7 cellular contexts compared by ENCODE assay signal in genomic region chr11:114036156-114036811, GRCh38. TPM values are rescaled to one million over a fixed set of nuclear protein-coding genes. Genes with fewer than 3 reads are reported as not detected.
DNase-seq lines count a peak whose midpoint lies in the region; ATAC-seq and TF ChIP-seq lines count a peak whose summit lies in the region.

No MANE protein-coding gene starts in this region.

- peak; percentile 10 for TF ChIP-seq CTCF in GM20000 (IDR thresholded peaks at IDR 0.05; ENCODE audit: extremely low read depth, missing control alignments)
- peak; percentile 82 to 90 (median 88) for TF ChIP-seq CTCF in esophagus muscularis mucosa (IDR thresholded peaks at IDR 0.05)

- H3K36me3 Mint-ChIP-seq in activated T-cell treated with anti-CD3 and anti-CD28 coated beads, Interleukin-2, amount 50 U/mL, for 24 hours (ENCODE audit: low read depth): no peaks in the 10 kb centered on the region
- H3K36me3 Mint-ChIP-seq in stimulated activated memory B cell treated with anti-CD40 and anti-IgM and Interleukin-4, amounts not matched to agents 10 μg/mL and 1 μg/mL and 100 μg/mL, for 72 hours: no peaks in the 10 kb centered on the region

- H3K27me3 ChIP-seq in esophagus muscularis mucosa (peaks cover 0 to 10% (median 0%) of the 10 kb centered on the region in 4 donors), muscle layer of colon (ENCODE audit: control insufficient read depth in 1 of 2, insufficient read depth in 2 of 2, low read length in 2 of 2) (no peaks in the 10 kb centered on the region)

- H3K4me3 ChIP-seq in esophagus muscularis mucosa (peak overlapping the region; percentile 49 to 53 (median 52)), muscle layer of colon (ENCODE audit: low read depth in 1 of 2, low read length in 2 of 2) (peak overlapping the region; percentile 55 to 56)

- TF ChIP-seq EP300 in esophagus muscularis mucosa (IDR thresholded peaks at IDR 0.05): no peak

- intact Hi-C loops in esophagus muscularis mucosa (cut with DNase I): loop anchor here (2.0 to 10.0 kb wide), 2 partner anchors 141 to 225 kb away; no protein-coding TSS in a partner anchor

- peak; percentile 70 for ATAC-seq in stimulated activated memory B cell treated with anti-CD40 and anti-IgM and Interleukin-4, amounts not matched to agents 10 μg/mL and 1 μg/mL and 100 μg/mL, for 72 hours

- no peaks in the 10 kb centered on the region for H3K9me3 ChIP-seq in esophagus muscularis mucosa
- no peaks in the 10 kb centered on the region for H3K9me3 ChIP-seq in muscle layer of colon (ENCODE audit: low read length)

- no peaks in the 10 kb centered on the region for H3K9me3 Mint-ChIP-seq in activated T-cell treated with anti-CD3 and anti-CD28 coated beads, Interleukin-2, amount 50 U/mL, for 24 hours
- H3K9me3 Mint-ChIP-seq in stimulated activated memory B cell treated with anti-CD40 and anti-IgM and Interleukin-4, amounts not matched to agents 10 μg/mL and 1 μg/mL and 100 μg/mL, for 72 hours: no peaks in the 10 kb centered on the region

- H3K4me1 ChIP-seq in esophagus muscularis mucosa: peaks cover 9 to 26% (median 25%) of the 10 kb centered on the region in 4 donors
- peaks cover 14% of the 10 kb centered on the region for H3K4me1 ChIP-seq in muscle layer of colon (ENCODE audit: insufficient read depth, low read length)

- H3K36me3 ChIP-seq in esophagus muscularis mucosa (no peaks in the 10 kb centered on the region), muscle layer of colon (ENCODE audit: insufficient read depth, low read length) (no peaks in the 10 kb centered on the region)

- 24% methylated on average over 2 of the region's 37 CpGs for WGBS in esophagus muscularis mucosa

- peaks cover 2% of the 10 kb centered on the region for H3K4me1 Mint-ChIP-seq in activated T-cell treated with anti-CD3 and anti-CD28 coated beads, Interleukin-2, amount 50 U/mL, for 24 hours (ENCODE audit: low read depth)
- H3K4me1 Mint-ChIP-seq in stimulated activated memory B cell treated with anti-CD40 and anti-IgM and Interleukin-4, amounts not matched to agents 10 μg/mL and 1 μg/mL and 100 μg/mL, for 72 hours: peaks cover 13% of the 10 kb centered on the region

- H3K27me3 Mint-ChIP-seq in activated T-cell treated with anti-CD3 and anti-CD28 coated beads, Interleukin-2, amount 50 U/mL, for 24 hours: peaks cover 6% of the 10 kb centered on the region
- H3K27me3 Mint-ChIP-seq in stimulated activated memory B cell treated with anti-CD40 and anti-IgM and Interleukin-4, amounts not matched to agents 10 μg/mL and 1 μg/mL and 100 μg/mL, for 72 hours: peaks cover 44% of the 10 kb centered on the region

- TF ChIP-seq POLR2A in esophagus muscularis mucosa (IDR thresholded peaks at IDR 0.05; ENCODE audit: low read depth): no peak

- H3K4me3 Mint-ChIP-seq in activated T-cell treated with anti-CD3 and anti-CD28 coated beads, Interleukin-2, amount 50 U/mL, for 24 hours: no peak overlapping the region
- H3K4me3 Mint-ChIP-seq in stimulated activated memory B cell treated with anti-CD40 and anti-IgM and Interleukin-4, amounts not matched to agents 10 μg/mL and 1 μg/mL and 100 μg/mL, for 72 hours: peak overlapping the region; percentile 49

- peak overlapping the region; percentile 58 to 70 (median 66) for H3K27ac ChIP-seq in esophagus muscularis mucosa (replicated peaks in 1 of 4)
- no peak overlapping the region for H3K27ac ChIP-seq in muscle layer of colon (ENCODE audit: low read depth, low read length)

- peak; percentile 43 for DNase-seq in GM20000 (ENCODE audit: low spot score)
- peak; percentile 37 to 49 for DNase-seq in NOMO-1 (lab: John Stamatoyannopoulos, UW; ENCODE audit: unreplicated experiment in 2 of 2)
- peak; percentile 72 for DNase-seq in activated T-cell treated with anti-CD3 and anti-CD28 coated beads, Interleukin-2, amount 50 U/mL, for 24 hours
- peak; percentile 95 for DNase-seq in esophagus muscularis mucosa (ENCODE audit: extremely low spot score)
- no peak for DNase-seq in amniotic stem cell (lab: John Stamatoyannopoulos, UW)

- no peak overlapping the region for H3K27ac Mint-ChIP-seq in activated T-cell treated with anti-CD3 and anti-CD28 coated beads, Interleukin-2, amount 50 U/mL, for 24 hours
- H3K27ac Mint-ChIP-seq in stimulated activated memory B cell treated with anti-CD40 and anti-IgM and Interleukin-4, amounts not matched to agents 10 μg/mL and 1 μg/mL and 100 μg/mL, for 72 hours: no peak overlapping the region

- peak overlapping the region; percentile 63 for H3K9ac ChIP-seq in muscle layer of colon (ENCODE audit: low read length)

RNA-seq across cellular contexts. Expression of gene ZBTB16, which starts 23.2 kb away (rescaled TPM):
- total RNA-seq in esophagus muscularis mucosa: 100 to 1,000 TPM; 175 to 319 (median 222) TPM
